ENCODE assay signal across 32 cellular contexts in genomic region chr6:35747877-35748276, GRCh38. TPM values are rescaled to one million over a fixed set of nuclear protein-coding genes. Genes with fewer than 3 reads are reported as not detected.
"Had no signal": no experiment of that assay in that cellular context is flagged by ENCODE, and none has a peak within 500 bp of the region (broad histone marks: within the 10 kb centered on the region; RNA-seq: fewer than 3 reads in every experiment).

No MANE protein-coding gene starts in this region.

- H3K36me3 ChIP-seq: stomach, suprapubic skin, thoracic aorta, thyroid gland, tibial artery, tibial nerve, transverse colon, upper lobe of left lung, upper lobe of right lung, uterus, vagina had no signal

- FAIRE-seq: urothelium cell line had no signal

- H3K27me3 Mint-ChIP-seq: stimulated activated naive CD8-positive, alpha-beta T cell treated with anti-CD3 and anti-CD28 coated beads, Interleukin-15, amount 100 ng/mL, for 72 hours; stimulated activated naive CD8-positive, alpha-beta T cell treated with anti-CD3 and anti-CD28 coated beads, Interleukin-15, Interleukin-2, amounts not matched to agents 100 ng/mL and 50 ng/mL, for 24 hours; type B pancreatic cell had no signal

- H3K27ac ChIP-seq: stomach, suprapubic skin, testis, thoracic aorta, thyroid gland, tibial artery, tibial nerve, transverse colon, upper lobe of left lung, upper lobe of right lung, uterus, vagina had no signal

- H3K27ac Mint-ChIP-seq: stimulated activated effector memory CD8-positive, alpha-beta T cell treated with anti-CD3 and anti-CD28 coated beads, Interleukin-12 subunit alpha, Interleukin-12 subunit beta, amount 100 ng/mL, for 72 hours; stimulated activated memory B cell treated with anti-CD40 and anti-IgM and Interleukin-4, amounts not matched to agents 10 μg/mL and 1 μg/mL and 100 μg/mL, for 72 hours; stimulated activated naive B cell treated with anti-CD40 and anti-IgM and Interleukin-4, amounts not matched to agents 10 μg/mL and 1 μg/mL and 100 μg/mL, for 72 hours; stimulated activated naive CD8-positive, alpha-beta T cell treated with anti-CD3 and anti-CD28 coated beads, Interleukin-15, amount 100 ng/mL, for 72 hours; stimulated activated naive CD8-positive, alpha-beta T cell treated with anti-CD3 and anti-CD28 coated beads, Interleukin-15, Interleukin-2, amounts not matched to agents 100 ng/mL and 50 ng/mL, for 24 hours; type B pancreatic cell had no signal

- DNase-seq: stimulated activated CD4-positive, alpha-beta T cell treated with anti-CD3 and anti-CD28 coated beads, Interleukin-2, amount 100 ng/mL, for 48 hours; stimulated activated CD4-positive, alpha-beta T cell treated with anti-CD3 and anti-CD28 coated beads, Interleukin-4, amount 100 ng/mL, for 1 hour; stimulated activated CD4-positive, alpha-beta T cell treated with anti-CD3 and anti-CD28 coated beads, Interleukin-4, amount 100 ng/mL, for 24 hours; stimulated activated CD4-positive, alpha-beta T cell treated with anti-CD3 and anti-CD28 coated beads, Interleukin-4, amount 100 ng/mL, for 4 hours; stimulated activated CD8-positive, alpha-beta memory T cell treated with anti-CD3 and anti-CD28 coated beads, Interleukin-4, amount 100 ng/mL, for 48 hours; stimulated activated naive B cell treated with anti-CD40 and anti-IgM and Interleukin-4, amounts not matched to agents 10 μg/mL and 1 μg/mL and 100 μg/mL, for 72 hours; stimulated activated naive CD4-positive, alpha-beta T cell; stimulated activated naive CD8-positive, alpha-beta T cell treated with anti-CD3 and anti-CD28 coated beads, Interleukin-15, amount 100 ng/mL, for 72 hours; stimulated activated naive CD8-positive, alpha-beta T cell treated with anti-CD3 and anti-CD28 coated beads, Interleukin-15, Interleukin-2, amounts not matched to agents 100 U/mL and 50 U/mL, for 24 hours; stomach; substantia nigra; testis; thyroid gland; tibial artery; transverse colon; trophoblast cell; upper lobe of right lung; uterus had no signal

- H3K9me3 ChIP-seq: suprapubic skin, testis, thoracic aorta, thyroid gland, tibial artery, transverse colon, upper lobe of left lung, upper lobe of right lung, uterus, vagina had no signal

- ATAC-seq: stimulated activated effector memory CD8-positive, alpha-beta T cell treated with anti-CD3 and anti-CD28 coated beads, Interleukin-12 subunit alpha, Interleukin-12 subunit beta, amount 100 ng/mL, for 72 hours; stimulated activated memory B cell treated with anti-CD40 and anti-IgM and Interleukin-4, amounts not matched to agents 10 μg/mL and 1 μg/mL and 100 μg/mL, for 72 hours; stimulated activated naive B cell treated with anti-CD40 and anti-IgM and Interleukin-4, amounts not matched to agents 10 μg/mL and 1 μg/mL and 100 μg/mL, for 72 hours; stimulated activated naive CD8-positive, alpha-beta T cell treated with anti-CD3 and anti-CD28 coated beads, Interleukin-15, amount 100 ng/mL, for 72 hours; stimulated activated naive CD8-positive, alpha-beta T cell treated with anti-CD3 and anti-CD28 coated beads, Interleukin-15, Interleukin-2, amounts not matched to agents 100 U/mL and 50 U/mL, for 24 hours; upper lobe of right lung had no signal

- H3K27me3 ChIP-seq: stomach, suprapubic skin, testis, thyroid gland, tibial artery, transverse colon, upper lobe of left lung, upper lobe of right lung, uterus, vagina had no signal

- H3K4me1 ChIP-seq: stomach, suprapubic skin, testis, thyroid gland, tibial artery, tibial nerve, transverse colon, upper lobe of left lung, upper lobe of right lung, uterus, vagina had no signal

- H3K4me3 ChIP-seq: stomach, suprapubic skin, testis, thoracic aorta, thyroid gland, tibial artery, tibial nerve, transverse colon, upper lobe of left lung, upper lobe of right lung, uterus, vagina had no signal

- H3K4me1 Mint-ChIP-seq: stimulated activated memory B cell treated with anti-CD40 and anti-IgM and Interleukin-4, amounts not matched to agents 10 μg/mL and 1 μg/mL and 100 μg/mL, for 72 hours; stimulated activated naive B cell treated with anti-CD40 and anti-IgM and Interleukin-4, amounts not matched to agents 10 μg/mL and 1 μg/mL and 100 μg/mL, for 72 hours had no signal

- H3K4me3 Mint-ChIP-seq: stimulated activated effector memory CD8-positive, alpha-beta T cell treated with anti-CD3 and anti-CD28 coated beads, Interleukin-12 subunit alpha, Interleukin-12 subunit beta, amount 100 ng/mL, for 72 hours; stimulated activated memory B cell treated with anti-CD40 and anti-IgM and Interleukin-4, amounts not matched to agents 10 μg/mL and 1 μg/mL and 100 μg/mL, for 72 hours; stimulated activated naive B cell treated with anti-CD40 and anti-IgM and Interleukin-4, amounts not matched to agents 10 μg/mL and 1 μg/mL and 100 μg/mL, for 72 hours; stimulated activated naive CD8-positive, alpha-beta T cell treated with anti-CD3 and anti-CD28 coated beads, Interleukin-15, amount 100 ng/mL, for 72 hours; stimulated activated naive CD8-positive, alpha-beta T cell treated with anti-CD3 and anti-CD28 coated beads, Interleukin-15, Interleukin-2, amounts not matched to agents 100 ng/mL and 50 ng/mL, for 24 hours; type B pancreatic cell had no signal

- H3K36me3 Mint-ChIP-seq: stimulated activated effector memory CD8-positive, alpha-beta T cell treated with anti-CD3 and anti-CD28 coated beads, Interleukin-12 subunit alpha, Interleukin-12 subunit beta, amount 100 ng/mL, for 72 hours; stimulated activated memory B cell treated with anti-CD40 and anti-IgM and Interleukin-4, amounts not matched to agents 10 μg/mL and 1 μg/mL and 100 μg/mL, for 72 hours; type B pancreatic cell had no signal

RNA-seq across cellular contexts. Expression of gene ARMC12, which starts 11.0 kb away (rescaled TPM):
- total RNA-seq: stomach, thoracic aorta, urinary bladder, vagina had no signal

RNA-seq across cellular contexts. Expression of gene CLPSL2, which starts 28.5 kb away (rescaled TPM):
- total RNA-seq: stomach, subcutaneous adipose tissue, suprapubic skin, temporal lobe, testis, thoracic aorta, thyroid gland, tibial nerve, transverse colon, upper lobe of left lung, upper lobe of right lung, ureter, urinary bladder, uterus, vagina had no signal
- polyA plus RNA-seq: stomach, urinary bladder had no signal

RNA-seq across cellular contexts. Expression of gene CLPSL1, which starts 32.9 kb away (rescaled TPM):
- total RNA-seq: stomach, subcutaneous adipose tissue, suprapubic skin, temporal lobe, testis, thoracic aorta, thyroid gland, tibial nerve, transverse colon, upper lobe of left lung, upper lobe of right lung, ureter, urinary bladder, uterus, vagina had no signal
- polyA plus RNA-seq: stomach, urinary bladder had no signal

RNA-seq across cellular contexts. Expression of gene CLPS, which starts 49.2 kb away (rescaled TPM):
- total RNA-seq: stomach, subcutaneous adipose tissue, suprapubic skin, temporal lobe, thyroid gland, transverse colon, upper lobe of right lung, ureter, urinary bladder, uterus, vagina had no signal

RNA-seq across cellular contexts. Expression of gene LHFPL5, which starts 57.3 kb away (rescaled TPM):
- total RNA-seq: stomach, subcutaneous adipose tissue, suprapubic skin, thoracic aorta, thyroid gland, tibial nerve, transverse colon, upper lobe of left lung, upper lobe of right lung, ureter, urinary bladder, uterus, vagina had no signal
- polyA plus RNA-seq: stomach, urinary bladder had no signal
